15 cellular contexts compared by ENCODE assay signal in the genomic region with DNA sequence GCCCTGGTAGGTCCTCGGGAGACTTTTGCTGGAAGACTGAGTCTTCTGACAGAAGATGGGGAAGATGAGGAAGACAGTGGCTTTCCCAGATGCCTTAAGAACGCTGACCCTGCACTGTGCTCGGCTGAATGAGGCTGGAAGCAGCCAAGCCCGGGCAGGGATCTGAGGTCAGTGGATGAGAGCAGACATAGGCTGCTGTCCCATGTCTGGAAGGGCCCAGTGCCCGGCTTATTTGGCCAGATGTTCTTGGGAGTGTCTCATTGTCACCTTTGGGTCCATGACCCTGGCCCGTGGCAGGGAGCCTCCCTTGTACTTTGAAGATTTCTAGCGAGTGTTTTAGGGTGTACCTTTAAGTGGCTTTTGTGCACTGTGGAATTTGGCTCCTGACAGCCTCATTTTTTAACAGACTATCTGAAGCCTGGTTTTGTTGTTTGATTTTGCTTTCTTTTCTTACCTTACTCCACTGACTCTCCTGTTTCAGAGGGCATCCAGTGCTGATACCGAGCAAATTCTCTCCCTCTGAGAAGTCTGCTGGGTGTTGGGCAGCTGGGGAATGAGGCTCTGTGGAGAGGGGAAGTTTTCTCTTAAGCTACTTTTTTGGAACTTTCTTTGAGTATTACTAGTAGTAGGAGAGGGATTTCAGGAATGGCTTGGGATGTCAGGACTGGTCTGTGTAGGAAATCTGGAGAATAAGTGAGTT.
DNase-seq lines count a peak whose midpoint lies in the region; ATAC-seq and TF ChIP-seq lines count a peak whose summit lies in the region.
"Had no signal": no experiment of that assay in that cellular context is flagged by ENCODE, and none has a peak within 500 bp of the region (broad histone marks: within the 10 kb centered on the region; RNA-seq: fewer than 3 reads in every experiment).

No MANE protein-coding gene starts in this region.

- intact Hi-C loops in ascending aorta (cut with DNase I), result no loop called here
- intact Hi-C loops in heart right ventricle (cut with DNase I), result no loop called here

- no peak overlapping the region for H3K27ac Mint-ChIP-seq in type B pancreatic cell
- H3K27ac Mint-ChIP-seq: activated CD4-positive, alpha-beta T cell treated with anti-CD3 and anti-CD28 coated beads for 36 hours had no signal

- no peaks in the 10 kb centered on the region for H3K9me3 Mint-ChIP-seq in type B pancreatic cell

- no peak for TF ChIP-seq POLR2A in erythroblast (IDR thresholded peaks at IDR 0.05; ENCODE audit: low read length)

- ATAC-seq in heart right ventricle, result peak; percentile 60 to 82 (median 79)
- ATAC-seq in omental fat pad (ENCODE audit: low FRiP score), result peak; percentile 62
- ATAC-seq in HG02981 (IDR thresholded peaks at IDR 0.05; ENCODE audit: unreplicated experiment), result no peak
- ATAC-seq: activated CD4-positive, alpha-beta T cell treated with anti-CD3 and anti-CD28 coated beads for 36 hours had no signal

- H3K36me3 ChIP-seq in ascending aorta (no peaks in the 10 kb centered on the region), heart right ventricle (no peaks in the 10 kb centered on the region)

- peaks cover 30% of the 10 kb centered on the region for H3K4me1 Mint-ChIP-seq in type B pancreatic cell (ENCODE audit: unreplicated experiment)
- H3K4me1 Mint-ChIP-seq: activated CD4-positive, alpha-beta T cell treated with anti-CD3 and anti-CD28 coated beads for 36 hours had no signal

- peak overlapping the region; percentile 3 for H3K4me3 Mint-ChIP-seq in type B pancreatic cell
- H3K4me3 Mint-ChIP-seq: activated CD4-positive, alpha-beta T cell treated with anti-CD3 and anti-CD28 coated beads for 36 hours had no signal

- H3K27me3 Mint-ChIP-seq in type B pancreatic cell, result peaks cover 7% of the 10 kb centered on the region

- no peaks in the 10 kb centered on the region for H3K27me3 ChIP-seq in ascending aorta
- H3K27me3 ChIP-seq in heart right ventricle, result no peaks in the 10 kb centered on the region
- H3K27me3 ChIP-seq: hepatocyte had no signal

- no peak for TF ChIP-seq CTCF in ascending aorta (IDR thresholded peaks at IDR 0.05)
- TF ChIP-seq CTCF in heart right ventricle (IDR thresholded peaks at IDR 0.05), result no peak
- TF ChIP-seq CTCF in omental fat pad (IDR thresholded peaks at IDR 0.05), result no peak
- TF ChIP-seq CTCF in type B pancreatic cell (conservative IDR thresholded peaks at IDR 0.05), result no peak

- H3K36me3 Mint-ChIP-seq in type B pancreatic cell, result no peaks in the 10 kb centered on the region

- WGBS in heart right ventricle, 2 donors, result 56 to 64% methylated on average over 8 of the region's 8 CpGs

- no peak for DNase-seq in ascending aorta (ENCODE audit: low spot score in 2 of 2)
- DNase-seq in heart right ventricle, result peak in 1 of 2 donors; percentile 38
- no peak for DNase-seq in omental fat pad (ENCODE audit: low spot score)
- no peak for DNase-seq in type B pancreatic cell (ENCODE audit: extremely low spot score, unreplicated experiment)
- no peak for DNase-seq in erythroblast (lab: John Stamatoyannopoulos, UW)
- DNase-seq in NCI-H345 (lab: John Stamatoyannopoulos, UW), result no peak
- DNase-seq: activated CD4-positive, alpha-beta T cell treated with anti-CD3 and anti-CD28 coated beads for 36 hours; activated naive CD4-positive, alpha-beta T cell treated with Interleukin-2 at 50 U/mL for 16 hours; HCEC 1CT; kidney; NCI-H187 treated with DMSO at 0.1 percent for 48 hours; NCI-H510A treated with DMSO at 0.1 percent for 48 hours; stimulated activated CD4-positive, alpha-beta T cell treated with anti-CD3 and anti-CD28 coated beads, Interleukin-15, amount 100 ng/mL, for 24 hours had no signal

- H3K4me3 ChIP-seq in ascending aorta (peak overlapping the region; percentile 8 to 47), heart right ventricle (no peak overlapping the region)
- H3K4me3 ChIP-seq: hepatocyte had no signal

- H3K9me3 ChIP-seq in ascending aorta (no peaks in the 10 kb centered on the region), heart right ventricle (no peaks in the 10 kb centered on the region)

- peaks cover 0 to 3% of the 10 kb centered on the region in 2 donors for H3K4me1 ChIP-seq in ascending aorta
- peaks cover 0 to 17% (median 2%) of the 10 kb centered on the region in 9 donors for H3K4me1 ChIP-seq in heart right ventricle

- peak overlapping the region; percentile 58 to 65 for H3K27ac ChIP-seq in ascending aorta
- H3K27ac ChIP-seq in heart right ventricle, result peak overlapping the region in 7 of 10 donors; percentile 18 to 64 (median 46)
- H3K27ac ChIP-seq: hepatocyte had no signal

Comparison
In these comparisons a context has a peak if more than half of its experiments do, and no peak if none do; other contexts are left out.
1. H3K4me3 ChIP-seq: peak in ascending aorta (2 of 2); none in heart right ventricle (0 of 10).